Comparison of ENCODE assay signal across 15 cellular contexts in the genomic region with DNA sequence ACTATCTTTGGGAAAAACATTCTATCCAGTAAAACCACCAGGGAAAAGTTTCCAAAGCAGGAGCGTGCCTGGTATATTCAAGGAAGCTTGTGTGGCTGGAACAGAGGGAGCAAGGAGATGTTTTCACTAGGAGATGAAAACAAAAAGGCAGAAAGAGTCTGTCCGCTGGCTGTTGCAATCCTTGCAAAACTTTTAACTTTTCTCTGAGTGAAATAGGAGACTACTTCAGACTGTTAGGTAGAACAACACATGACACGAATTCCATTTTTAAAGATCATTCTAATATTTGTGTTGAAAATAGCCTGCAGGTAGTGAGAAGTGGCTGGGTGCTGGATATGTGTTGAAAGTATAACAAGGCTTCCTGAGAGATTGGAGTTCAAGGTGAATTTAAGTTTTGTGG.
A peak's percentile ranks its signal among the peaks of the same experiment; 100 is the strongest.
DNase-seq lines count a peak whose midpoint lies in the region; ATAC-seq and TF ChIP-seq lines count a peak whose summit lies in the region.
"Had no signal": no experiment of that assay in that cellular context is flagged by ENCODE, and none has a peak within 500 bp of the region (broad histone marks: within the 10 kb centered on the region; RNA-seq: fewer than 3 reads in every experiment).

No MANE protein-coding gene starts in this region.

- no peak overlapping the region for H3K4me3 Mint-ChIP-seq in activated T-cell treated with anti-CD3 and anti-CD28 coated beads, Interleukin-2, amount 50 U/mL, for 72 hours
- peak overlapping the region; percentile 11 for H3K4me3 Mint-ChIP-seq in osteocyte (ENCODE audit: unreplicated experiment)
- H3K4me3 Mint-ChIP-seq: CD8-positive, alpha-beta memory T cell; H9 had no signal

- in situ Hi-C loops in gastrocnemius medialis (cut with MboI; ENCODE audit: low sequenced_read_pairs in 4 of 4) = no loop called here

- H3K9me3 Mint-ChIP-seq in activated T-cell treated with anti-CD3 and anti-CD28 coated beads, Interleukin-2, amount 50 U/mL, for 72 hours = peaks cover 0 to 6% of the 10 kb centered on the region in 2 donors
- no peaks in the 10 kb centered on the region for H3K9me3 Mint-ChIP-seq in osteocyte (ENCODE audit: unreplicated experiment)
- H3K9me3 Mint-ChIP-seq: H9 had no signal

- no peaks in the 10 kb centered on the region for H3K27me3 ChIP-seq in vagina
- no peaks in the 10 kb centered on the region for H3K27me3 ChIP-seq in gastrocnemius medialis
- H3K27me3 ChIP-seq: BLaER1 had no signal

- no peak overlapping the region for H3K4me3 ChIP-seq in fibroblast of villous mesenchyme (ENCODE audit: low read depth, low read length)
- H3K4me3 ChIP-seq in vagina = no peak overlapping the region
- H3K4me3 ChIP-seq in gastrocnemius medialis = no peak overlapping the region
- H3K4me3 ChIP-seq: BLaER1 had no signal

- peak overlapping the region; percentile 80 for H3K27ac Mint-ChIP-seq in activated T-cell treated with anti-CD3 and anti-CD28 coated beads, Interleukin-2, amount 50 U/mL, for 72 hours
- H3K27ac Mint-ChIP-seq in osteocyte (ENCODE audit: unreplicated experiment) = peak overlapping the region; percentile 78
- H3K27ac Mint-ChIP-seq: CD8-positive, alpha-beta memory T cell; H9 had no signal

- H3K36me3 Mint-ChIP-seq in activated T-cell treated with anti-CD3 and anti-CD28 coated beads, Interleukin-2, amount 50 U/mL, for 72 hours (ENCODE audit: insufficient read depth in 2 of 2) = no peaks in the 10 kb centered on the region
- H3K36me3 Mint-ChIP-seq in osteocyte (ENCODE audit: unreplicated experiment) = no peaks in the 10 kb centered on the region
- H3K36me3 Mint-ChIP-seq: CD8-positive, alpha-beta memory T cell had no signal

- H3K4me1 Mint-ChIP-seq in activated T-cell treated with anti-CD3 and anti-CD28 coated beads, Interleukin-2, amount 50 U/mL, for 72 hours (ENCODE audit: low read depth) = no peaks in the 10 kb centered on the region
- H3K4me1 Mint-ChIP-seq in osteocyte (ENCODE audit: unreplicated experiment) = peaks cover 31% of the 10 kb centered on the region
- H3K4me1 Mint-ChIP-seq: CD8-positive, alpha-beta memory T cell had no signal

- peak overlapping the region; percentile 60 for H3K27ac ChIP-seq in vagina
- H3K27ac ChIP-seq in gastrocnemius medialis = no peak overlapping the region
- H3K27ac ChIP-seq: 22Rv1, BLaER1 had no signal

- H3K36me3 ChIP-seq in vagina (no peaks in the 10 kb centered on the region), gastrocnemius medialis (no peaks in the 10 kb centered on the region)
- H3K36me3 ChIP-seq: BLaER1 had no signal

- TF ChIP-seq POLR2A in vagina (IDR thresholded peaks at IDR 0.05) = no peak
- no peak for TF ChIP-seq POLR2A in gastrocnemius medialis (IDR thresholded peaks at IDR 0.05)

- intact Hi-C loops in vagina (cut with DNase I) = no loop called here
- intact Hi-C loops in gastrocnemius medialis (cut with DNase I; ENCODE audit: low total_unique reads) = no loop called here

- H3K9me3 ChIP-seq in vagina (no peaks in the 10 kb centered on the region), gastrocnemius medialis (no peaks in the 10 kb centered on the region)
- H3K9me3 ChIP-seq: BLaER1, Caco-2 had no signal

- DNase-seq in activated T-cell treated with anti-CD3 and anti-CD28 coated beads, Interleukin-2, amount 50 U/mL, for 72 hours = no peak
- no peak for DNase-seq in activated T-cell treated with anti-CD3 and anti-CD28 coated beads, Interleukin-2, amount 50 U/mL, for 48 hours
- peak; percentile 66 for DNase-seq in fibroblast of villous mesenchyme (ENCODE audit: low read depth)
- DNase-seq in osteocyte (ENCODE audit: extremely low spot score, unreplicated experiment) = no peak
- no peak for DNase-seq in vagina (ENCODE audit: extremely low spot score in 2 of 2)
- no peak for DNase-seq in gastrocnemius medialis
- DNase-seq in kidney glomerular epithelial cell (lab: John Stamatoyannopoulos, UW) = no peak
- no peak for DNase-seq in T-helper 2 cell
- DNase-seq: AML-193; CD8-positive, alpha-beta memory T cell; GDM1 had no signal

- no peaks in the 10 kb centered on the region for H3K27me3 Mint-ChIP-seq in activated T-cell treated with anti-CD3 and anti-CD28 coated beads, Interleukin-2, amount 50 U/mL, for 72 hours (ENCODE audit: low read depth)
- no peaks in the 10 kb centered on the region for H3K27me3 Mint-ChIP-seq in osteocyte (ENCODE audit: unreplicated experiment)
- H3K27me3 Mint-ChIP-seq: CD8-positive, alpha-beta memory T cell had no signal

- no peak for ATAC-seq in activated T-cell treated with anti-CD3 and anti-CD28 coated beads, Interleukin-2, amount 50 U/mL, for 72 hours (replicated peaks in 1 of 2)
- no peak for ATAC-seq in gastrocnemius medialis

- TF ChIP-seq CTCF in fibroblast of villous mesenchyme (IDR thresholded peaks at IDR 0.05; ENCODE audit: insufficient read depth, low read depth, low read length) = no peak
- TF ChIP-seq CTCF in osteocyte (IDR thresholded peaks at IDR 0.05) = no peak
- no peak for TF ChIP-seq CTCF in vagina (IDR thresholded peaks at IDR 0.05)
- TF ChIP-seq CTCF in gastrocnemius medialis (IDR thresholded peaks at IDR 0.05 in 4 of 5, conservative IDR thresholded peaks at IDR 0.05 in 1 of 5) = no peak

- peaks cover 17% of the 10 kb centered on the region for H3K4me1 ChIP-seq in vagina
- peaks cover 5 to 11% of the 10 kb centered on the region in 2 donors for H3K4me1 ChIP-seq in gastrocnemius medialis
- H3K4me1 ChIP-seq: BLaER1, Caco-2 had no signal
